22 cellular contexts compared by ENCODE assay signal in the genomic region with DNA sequence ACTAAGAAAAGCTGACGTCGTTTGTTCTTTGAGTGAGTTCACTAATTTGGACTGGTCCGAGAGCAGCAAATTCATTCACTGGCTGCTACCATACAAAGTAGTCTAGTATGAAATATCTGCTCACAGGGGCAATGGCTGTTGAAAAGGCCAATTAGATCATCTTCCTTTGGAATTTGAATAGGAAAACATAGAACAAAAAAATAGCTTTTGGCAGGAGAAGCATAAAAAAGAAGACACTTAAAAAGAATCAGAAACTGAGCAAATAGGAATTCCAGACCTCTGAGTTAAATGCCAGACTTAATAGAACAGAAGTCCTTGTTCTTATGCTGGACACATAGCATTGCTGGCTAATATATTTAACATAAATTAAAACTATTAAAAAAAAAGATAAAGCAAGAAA.
DNase-seq lines count a peak whose midpoint lies in the region; ATAC-seq and TF ChIP-seq lines count a peak whose summit lies in the region.
"Had no signal": no experiment of that assay in that cellular context is flagged by ENCODE, and none has a peak within 500 bp of the region (broad histone marks: within the 10 kb centered on the region; RNA-seq: fewer than 3 reads in every experiment).

No MANE protein-coding gene starts in this region.

- TF ChIP-seq POLR2A in testis (IDR thresholded peaks at IDR 0.05) (no peak), Peyer's patch (IDR thresholded peaks at IDR 0.05) (no peak)

- intact Hi-C loops in testis (cut with DNase I; ENCODE audit: low total_unique reads), result no loop called here

- peak; percentile 67 for ATAC-seq in SK-N-SH treated with all-trans-retinoic acid at 6 μM for 48 hours
- ATAC-seq: activated T-helper 17 cell treated with anti-CD3 and anti-CD28 coated beads, Interleukin-2, amount 50 U/mL, for 72 hours; natural killer cell had no signal

- H3K36me3 ChIP-seq in testis (ENCODE audit: low read depth, missing control alignments) (no peaks in the 10 kb centered on the region), Peyer's patch (no peaks in the 10 kb centered on the region)
- H3K36me3 ChIP-seq: ovary had no signal

- no peaks in the 10 kb centered on the region for H3K27me3 ChIP-seq in testis
- H3K27me3 ChIP-seq in Peyer's patch, result no peaks in the 10 kb centered on the region
- H3K27me3 ChIP-seq: ovary had no signal

- no peak overlapping the region for H3K4me3 ChIP-seq in skeletal muscle cell (ENCODE audit: low read depth, low read length)
- H3K4me3 ChIP-seq in testis, result no peak overlapping the region
- no peak overlapping the region for H3K4me3 ChIP-seq in Peyer's patch
- H3K4me3 ChIP-seq: ovary had no signal

- 46 to 68% methylated on average over 3 of the region's 3 CpGs for WGBS in testis, 2 donors

- H3K27ac ChIP-seq in testis (no peak overlapping the region), Peyer's patch (no peak overlapping the region)
- H3K27ac ChIP-seq: ovary had no signal

- H3K9me3 ChIP-seq in testis (no peaks in the 10 kb centered on the region), Peyer's patch (no peaks in the 10 kb centered on the region)
- H3K9me3 ChIP-seq: ovary had no signal

- H3K4me1 ChIP-seq in testis, result no peaks in the 10 kb centered on the region
- H3K4me1 ChIP-seq in Peyer's patch, result no peaks in the 10 kb centered on the region

- DNase-seq in COLO829 (ENCODE audit: low spot score), result peak; percentile 36
- peak; percentile 26 for DNase-seq in fibroblast of peridontal ligament (ENCODE audit: extremely low read depth)
- DNase-seq in skeletal muscle cell (ENCODE audit: low read depth), result peak; percentile 21
- no peak for DNase-seq in testis
- no peak for DNase-seq in ureter (ENCODE audit: low spot score)
- no peak for DNase-seq in NCI-H1092 (lab: John Stamatoyannopoulos, UW)
- no peak for DNase-seq in Peyer's patch
- DNase-seq: activated CD4-positive, alpha-beta memory T cell treated with anti-CD3 and anti-CD28 coated beads, Interleukin-2, amount 10 ng/mL, durations not matched to agents 7 days and 5 days; activated CD4-positive, CD25-positive, alpha-beta regulatory T cell treated with anti-CD3 and anti-CD28 coated beads, Interleukin-2, amount 50 U/mL, for 72 hours; caudate nucleus; CD4-positive, CD25-positive, alpha-beta regulatory T cell; kidney; natural killer cell; NCI-H1092 treated with DMSO at 0.1 percent for 48 hours; NCI-H1930; NCI-H2227 treated with DMSO at 0.1 percent for 48 hours; NCI-H69; ovary; stimulated activated CD4-positive, alpha-beta T cell treated with anti-CD3 and anti-CD28 coated beads, Interleukin-2, amount 100 ng/mL, for 24 hours; trophoblast cell had no signal

- TF ChIP-seq CTCF in testis (IDR thresholded peaks at IDR 0.05) (no peak), Peyer's patch (IDR thresholded peaks at IDR 0.05) (no peak)

TF ChIP-seq in SK-N-SH treated with all-trans-retinoic acid at 6 μM for 48 hours, 23 proteins besides CTCF, POLR2A, EP300 and RAD21:
- TF ChIP-seq, protein P1, sequence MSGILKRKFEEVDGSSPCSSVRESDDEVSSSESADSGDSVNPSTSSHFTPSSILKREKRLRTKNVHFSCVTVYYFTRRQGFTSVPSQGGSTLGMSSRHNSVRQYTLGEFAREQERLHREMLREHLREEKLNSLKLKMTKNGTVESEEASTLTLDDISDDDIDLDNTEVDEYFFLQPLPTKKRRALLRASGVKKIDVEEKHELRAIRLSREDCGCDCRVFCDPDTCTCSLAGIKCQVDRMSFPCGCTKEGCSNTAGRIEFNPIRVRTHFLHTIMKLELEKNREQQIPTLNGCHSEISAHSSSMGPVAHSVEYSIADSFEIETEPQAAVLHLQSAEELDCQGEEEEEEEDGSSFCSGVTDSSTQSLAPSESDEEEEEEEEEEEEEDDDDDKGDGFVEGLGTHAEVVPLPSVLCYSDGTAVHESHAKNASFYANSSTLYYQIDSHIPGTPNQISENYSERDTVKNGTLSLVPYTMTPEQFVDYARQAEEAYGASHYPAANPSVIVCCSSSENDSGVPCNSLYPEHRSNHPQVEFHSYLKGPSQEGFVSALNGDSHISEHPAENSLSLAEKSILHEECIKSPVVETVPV (CRISPR knock-in tag; IDR thresholded peaks at IDR 0.05), result no peak
- TF ChIP-seq GLIS3 (CRISPR knock-in tag; IDR thresholded peaks at IDR 0.05) (no peak), ZNF70 (CRISPR knock-in tag; IDR thresholded peaks at IDR 0.05) (no peak), ISL1 (CRISPR knock-in tag; IDR thresholded peaks at IDR 0.05) (no peak), ZFP3 (CRISPR knock-in tag; IDR thresholded peaks at IDR 0.05) (no peak), PPARA (CRISPR knock-in tag; IDR thresholded peaks at IDR 0.05; ENCODE audit: borderline replicate concordance) (no peak), RARB (CRISPR knock-in tag; IDR thresholded peaks at IDR 0.05) (no peak), BACH2 (CRISPR knock-in tag; IDR thresholded peaks at IDR 0.05; ENCODE audit: borderline replicate concordance) (no peak), TCF4 (CRISPR knock-in tag; IDR thresholded peaks at IDR 0.05; ENCODE audit: borderline replicate concordance) (no peak), ZNF8 (CRISPR knock-in tag; IDR thresholded peaks at IDR 0.05) (no peak), SNAI2 (CRISPR knock-in tag; IDR thresholded peaks at IDR 0.05) (no peak), OSR1 (CRISPR knock-in tag; IDR thresholded peaks at IDR 0.05) (no peak), CSDC2 (CRISPR knock-in tag; IDR thresholded peaks at IDR 0.05) (no peak), ZC3H10 (CRISPR knock-in tag; IDR thresholded peaks at IDR 0.05) (no peak)
- TF ChIP-seq, protein P2, sequence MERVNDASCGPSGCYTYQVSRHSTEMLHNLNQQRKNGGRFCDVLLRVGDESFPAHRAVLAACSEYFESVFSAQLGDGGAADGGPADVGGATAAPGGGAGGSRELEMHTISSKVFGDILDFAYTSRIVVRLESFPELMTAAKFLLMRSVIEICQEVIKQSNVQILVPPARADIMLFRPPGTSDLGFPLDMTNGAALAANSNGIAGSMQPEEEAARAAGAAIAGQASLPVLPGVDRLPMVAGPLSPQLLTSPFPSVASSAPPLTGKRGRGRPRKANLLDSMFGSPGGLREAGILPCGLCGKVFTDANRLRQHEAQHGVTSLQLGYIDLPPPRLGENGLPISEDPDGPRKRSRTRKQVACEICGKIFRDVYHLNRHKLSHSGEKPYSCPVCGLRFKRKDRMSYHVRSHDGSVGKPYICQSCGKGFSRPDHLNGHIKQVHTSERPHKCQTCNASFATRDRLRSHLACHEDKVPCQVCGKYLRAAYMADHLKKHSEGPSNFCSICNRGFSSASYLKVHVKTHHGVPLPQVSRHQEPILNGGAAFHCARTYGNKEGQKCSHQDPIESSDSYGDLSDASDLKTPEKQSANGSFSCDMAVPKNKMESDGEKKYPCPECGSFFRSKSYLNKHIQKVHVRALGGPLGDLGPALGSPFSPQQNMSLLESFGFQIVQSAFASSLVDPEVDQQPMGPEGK (CRISPR knock-in tag; IDR thresholded peaks at IDR 0.05; ENCODE audit: borderline replicate concordance), result no peak
- TF ChIP-seq, protein P3, sequence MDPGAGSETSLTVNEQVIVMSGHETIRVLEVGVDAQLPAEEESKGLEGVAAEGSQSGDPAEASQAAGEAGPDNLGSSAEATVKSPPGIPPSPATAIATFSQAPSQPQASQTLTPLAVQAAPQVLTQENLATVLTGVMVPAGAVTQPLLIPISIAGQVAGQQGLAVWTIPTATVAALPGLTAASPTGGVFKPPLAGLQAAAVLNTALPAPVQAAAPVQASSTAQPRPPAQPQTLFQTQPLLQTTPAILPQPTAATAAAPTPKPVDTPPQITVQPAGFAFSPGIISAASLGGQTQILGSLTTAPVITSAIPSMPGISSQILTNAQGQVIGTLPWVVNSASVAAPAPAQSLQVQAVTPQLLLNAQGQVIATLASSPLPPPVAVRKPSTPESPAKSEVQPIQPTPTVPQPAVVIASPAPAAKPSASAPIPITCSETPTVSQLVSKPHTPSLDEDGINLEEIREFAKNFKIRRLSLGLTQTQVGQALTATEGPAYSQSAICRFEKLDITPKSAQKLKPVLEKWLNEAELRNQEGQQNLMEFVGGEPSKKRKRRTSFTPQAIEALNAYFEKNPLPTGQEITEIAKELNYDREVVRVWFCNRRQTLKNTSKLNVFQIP (CRISPR knock-in tag; IDR thresholded peaks at IDR 0.05; ENCODE audit: borderline replicate concordance, low read depth), result no peak
- TF ChIP-seq, protein P4, sequence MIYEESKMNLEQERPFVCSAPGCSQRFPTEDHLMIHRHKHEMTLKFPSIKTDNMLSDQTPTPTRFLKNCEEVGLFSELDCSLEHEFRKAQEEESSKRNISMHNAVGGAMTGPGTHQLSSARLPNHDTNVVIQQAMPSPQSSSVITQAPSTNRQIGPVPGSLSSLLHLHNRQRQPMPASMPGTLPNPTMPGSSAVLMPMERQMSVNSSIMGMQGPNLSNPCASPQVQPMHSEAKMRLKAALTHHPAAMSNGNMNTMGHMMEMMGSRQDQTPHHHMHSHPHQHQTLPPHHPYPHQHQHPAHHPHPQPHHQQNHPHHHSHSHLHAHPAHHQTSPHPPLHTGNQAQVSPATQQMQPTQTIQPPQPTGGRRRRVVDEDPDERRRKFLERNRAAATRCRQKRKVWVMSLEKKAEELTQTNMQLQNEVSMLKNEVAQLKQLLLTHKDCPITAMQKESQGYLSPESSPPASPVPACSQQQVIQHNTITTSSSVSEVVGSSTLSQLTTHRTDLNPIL (CRISPR knock-in tag; IDR thresholded peaks at IDR 0.05; ENCODE audit: low read depth), result no peak
- TF ChIP-seq, protein P5, sequence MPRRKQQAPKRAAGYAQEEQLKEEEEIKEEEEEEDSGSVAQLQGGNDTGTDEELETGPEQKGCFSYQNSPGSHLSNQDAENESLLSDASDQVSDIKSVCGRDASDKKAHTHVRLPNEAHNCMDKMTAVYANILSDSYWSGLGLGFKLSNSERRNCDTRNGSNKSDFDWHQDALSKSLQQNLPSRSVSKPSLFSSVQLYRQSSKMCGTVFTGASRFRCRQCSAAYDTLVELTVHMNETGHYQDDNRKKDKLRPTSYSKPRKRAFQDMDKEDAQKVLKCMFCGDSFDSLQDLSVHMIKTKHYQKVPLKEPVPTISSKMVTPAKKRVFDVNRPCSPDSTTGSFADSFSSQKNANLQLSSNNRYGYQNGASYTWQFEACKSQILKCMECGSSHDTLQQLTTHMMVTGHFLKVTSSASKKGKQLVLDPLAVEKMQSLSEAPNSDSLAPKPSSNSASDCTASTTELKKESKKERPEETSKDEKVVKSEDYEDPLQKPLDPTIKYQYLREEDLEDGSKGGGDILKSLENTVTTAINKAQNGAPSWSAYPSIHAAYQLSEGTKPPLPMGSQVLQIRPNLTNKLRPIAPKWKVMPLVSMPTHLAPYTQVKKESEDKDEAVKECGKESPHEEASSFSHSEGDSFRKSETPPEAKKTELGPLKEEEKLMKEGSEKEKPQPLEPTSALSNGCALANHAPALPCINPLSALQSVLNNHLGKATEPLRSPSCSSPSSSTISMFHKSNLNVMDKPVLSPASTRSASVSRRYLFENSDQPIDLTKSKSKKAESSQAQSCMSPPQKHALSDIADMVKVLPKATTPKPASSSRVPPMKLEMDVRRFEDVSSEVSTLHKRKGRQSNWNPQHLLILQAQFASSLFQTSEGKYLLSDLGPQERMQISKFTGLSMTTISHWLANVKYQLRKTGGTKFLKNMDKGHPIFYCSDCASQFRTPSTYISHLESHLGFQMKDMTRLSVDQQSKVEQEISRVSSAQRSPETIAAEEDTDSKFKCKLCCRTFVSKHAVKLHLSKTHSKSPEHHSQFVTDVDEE (CRISPR knock-in tag; IDR thresholded peaks at IDR 0.05), result no peak

Comparison
In these comparisons a context has a peak if more than half of its experiments do, and no peak if none do; other contexts are left out.
1. DNase-seq: peak in COLO829 (single experiment), fibroblast of peridontal ligament (single experiment) and skeletal muscle cell (single experiment); none in testis (single experiment), ureter (single experiment), NCI-H1092 (single experiment) and Peyer's patch (0 of 3).